Comparison of ENCODE assay signal across 16 cellular contexts in the genomic region with DNA sequence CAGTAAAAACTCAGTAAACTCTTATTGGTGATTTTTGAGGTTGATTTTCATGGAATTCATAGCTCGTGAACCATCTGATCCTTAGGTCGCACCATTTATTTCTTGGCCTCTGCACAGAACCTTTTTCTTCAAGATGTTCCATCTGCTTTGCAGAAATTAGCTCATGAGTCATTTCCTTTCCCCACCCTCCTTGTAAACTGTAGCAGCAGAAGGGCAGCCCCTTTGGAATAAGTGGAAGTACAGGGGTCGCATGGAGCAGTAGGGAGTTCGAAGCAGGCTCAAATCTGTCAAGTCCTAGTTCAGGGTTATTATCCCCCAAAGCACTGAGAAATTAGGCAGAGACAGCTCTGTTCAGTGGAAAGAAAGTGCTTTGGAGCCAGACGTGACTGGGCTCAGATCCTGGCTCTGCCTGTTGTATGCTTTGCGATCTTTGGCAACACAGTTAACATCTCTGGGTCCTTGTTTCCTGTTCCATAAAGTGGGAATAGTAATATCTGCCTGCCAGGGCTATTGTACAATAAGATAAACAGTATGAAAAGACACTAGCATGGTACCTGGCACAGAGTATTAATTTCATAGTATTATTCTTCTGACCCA.
DNase-seq lines count a peak whose midpoint lies in the region; ATAC-seq and TF ChIP-seq lines count a peak whose summit lies in the region.
"Had no signal": no experiment of that assay in that cellular context is flagged by ENCODE, and none has a peak within 500 bp of the region (broad histone marks: within the 10 kb centered on the region; RNA-seq: fewer than 3 reads in every experiment).

No MANE protein-coding gene starts in this region.

- H3K36me3 Mint-ChIP-seq in progenitor cell of endocrine pancreas (ENCODE audit: insufficient read depth), result no peaks in the 10 kb centered on the region

- peaks cover 24% of the 10 kb centered on the region for H3K4me1 ChIP-seq in psoas muscle
- H3K4me1 ChIP-seq: lower lobe of right lung had no signal

- intact Hi-C loops in psoas muscle (cut with DNase I), result no loop called here

- no peak overlapping the region for H3K27ac Mint-ChIP-seq in progenitor cell of endocrine pancreas
- H3K27ac Mint-ChIP-seq: activated naive CD4-positive, alpha-beta T cell treated with anti-CD3 and anti-CD28 coated beads for 36 hours; endodermal cell had no signal

- peak overlapping the region; percentile 59 for H3K27ac ChIP-seq in psoas muscle
- H3K27ac ChIP-seq: lower lobe of right lung had no signal

- peak overlapping the region; percentile 36 for H3K4me3 ChIP-seq in AG10803 (ENCODE audit: low read length)
- H3K4me3 ChIP-seq in psoas muscle, result no peak overlapping the region
- H3K4me3 ChIP-seq: lower lobe of right lung had no signal

- 23 to 37% (median 27%) methylated on average over 6 of the region's 6 CpGs for WGBS in psoas muscle, 3 donors

- DNase-seq in AG10803 (ENCODE audit: low read depth), result peak; percentile 85
- peak; percentile 5 for DNase-seq in NCI-H460 (ENCODE audit: extremely low read depth, low read depth)
- DNase-seq in fibroblast of peridontal ligament (ENCODE audit: extremely low read depth), result peak; percentile 84
- DNase-seq in psoas muscle, result no peak
- no peak for DNase-seq in Kasumi-1 (lab: John Stamatoyannopoulos, UW)
- no peak for DNase-seq in progenitor cell of endocrine pancreas (ENCODE audit: low spot score, unreplicated experiment)
- no peak for DNase-seq in DMS79 (lab: John Stamatoyannopoulos, UW)
- DNase-seq in HuH-7.5 (ENCODE audit: low spot score), result no peak
- DNase-seq: activated naive CD4-positive, alpha-beta T cell treated with anti-CD3 and anti-CD28 coated beads for 36 hours; Calu3; endodermal cell; H7; lower lobe of right lung; NCI-H1436; stimulated activated naive CD8-positive, alpha-beta T cell treated with anti-CD3 and anti-CD28 coated beads, Interleukin-15, Interleukin-2, amounts not matched to agents 100 U/mL and 50 U/mL, for 24 hours had no signal

- H3K9me3 Mint-ChIP-seq in progenitor cell of endocrine pancreas (ENCODE audit: low read depth), result no peaks in the 10 kb centered on the region
- H3K9me3 Mint-ChIP-seq: activated naive CD4-positive, alpha-beta T cell treated with anti-CD3 and anti-CD28 coated beads for 36 hours; endodermal cell had no signal

- H3K9me3 ChIP-seq in psoas muscle, result no peaks in the 10 kb centered on the region
- H3K9me3 ChIP-seq: lower lobe of right lung had no signal

- TF ChIP-seq CTCF in AG10803 (conservative IDR thresholded peaks at IDR 0.05; ENCODE audit: low read length), result no peak
- no peak for TF ChIP-seq CTCF in psoas muscle (IDR thresholded peaks at IDR 0.05)
- no peak for TF ChIP-seq CTCF in progenitor cell of endocrine pancreas (IDR thresholded peaks at IDR 0.05; ENCODE audit: unreplicated experiment)

- ATAC-seq in psoas muscle, result peak; percentile 39 to 82 (median 66)
- ATAC-seq: activated CD4-positive, CD25-positive, alpha-beta regulatory T cell treated with anti-CD3 and anti-CD28 coated beads, Interleukin-2, amount 50 U/mL, for 24 hours; lower lobe of right lung; stimulated activated naive CD8-positive, alpha-beta T cell treated with anti-CD3 and anti-CD28 coated beads, Interleukin-15, Interleukin-2, amounts not matched to agents 100 U/mL and 50 U/mL, for 24 hours had no signal

- no peaks in the 10 kb centered on the region for H3K4me1 Mint-ChIP-seq in progenitor cell of endocrine pancreas (ENCODE audit: low read depth)

- H3K27me3 Mint-ChIP-seq in progenitor cell of endocrine pancreas, result peaks cover 3% of the 10 kb centered on the region

- H3K36me3 ChIP-seq in psoas muscle (ENCODE audit: insufficient read depth in 1 of 2, low read depth in 1 of 2), result no peaks in the 10 kb centered on the region
- H3K36me3 ChIP-seq: lower lobe of right lung had no signal

- H3K27me3 ChIP-seq in psoas muscle (ENCODE audit: insufficient read depth in 3 of 3, low read length in 2 of 3), result no peaks in the 10 kb centered on the region

- H3K4me3 Mint-ChIP-seq in progenitor cell of endocrine pancreas (ENCODE audit: low read depth), result no peak overlapping the region
- H3K4me3 Mint-ChIP-seq: activated naive CD4-positive, alpha-beta T cell treated with anti-CD3 and anti-CD28 coated beads for 36 hours; endodermal cell had no signal

Comparison
In these comparisons a context has a peak if more than half of its experiments do, and no peak if none do; other contexts are left out.
1. DNase-seq: peak in AG10803 (single experiment), NCI-H460 (single experiment) and fibroblast of peridontal ligament (single experiment); none in psoas muscle (0 of 2), Kasumi-1 (0 of 2), progenitor cell of endocrine pancreas (single experiment), DMS79 (single experiment) and HuH-7.5 (single experiment).